In genomic region chr14:58244556-58245387, GRCh38 we compare ENCODE assay signal across 8 cellular contexts. TPM values are rescaled to one million over a fixed set of nuclear protein-coding genes. Genes with fewer than 3 reads are reported as not detected.
A peak's percentile ranks its signal among the peaks of the same experiment; 100 is the strongest.
DNase-seq lines count a peak whose midpoint lies in the region; ATAC-seq lines count a peak whose summit lies in the region.

PSMA3 (plus strand) TSS chr14:58244843; CDS start chr14:58244921, 78 bp downstream.

- peaks cover 40 to 50% (median 46%) of the 10 kb centered on the region in 11 experiments for H4K20me1 ChIP-seq in BLaER1 treated with 17β-estradiol and CSF1 and Interleukin-3, amounts not matched to agents 10 nM and 100 nM

- H3K9me3 ChIP-seq in BLaER1 treated with 17β-estradiol and CSF1 and Interleukin-3, amounts not matched to agents 10 nM and 100 nM (replicated peaks in 1 of 11) = no peaks in the 10 kb centered on the region

- peak within 1 kb of the TSS; percentile 73 to 96 (median 90) for H3K4me3 ChIP-seq in BLaER1 treated with 17β-estradiol and CSF1 and Interleukin-3, amounts not matched to agents 10 nM and 100 nM

- peaks cover 25 to 37% (median 31%) of the 10 kb centered on the region in 11 experiments for H3K36me3 ChIP-seq in BLaER1 treated with 17β-estradiol and CSF1 and Interleukin-3, amounts not matched to agents 10 nM and 100 nM

- ATAC-seq in GM19351 (IDR thresholded peaks at IDR 0.05; ENCODE audit: unreplicated experiment) = peak; percentile 86
- peak; percentile 91 for ATAC-seq in HG03521 (IDR thresholded peaks at IDR 0.05; ENCODE audit: unreplicated experiment)
- peak; percentile 95 for ATAC-seq in left colon

- no peaks in the 10 kb centered on the region for H3K27me3 ChIP-seq in BLaER1 treated with 17β-estradiol and CSF1 and Interleukin-3, amounts not matched to agents 10 nM and 100 nM

- H3K4me2 ChIP-seq in BLaER1 treated with 17β-estradiol and CSF1 and Interleukin-3, amounts not matched to agents 10 nM and 100 nM = peak within 1 kb of the TSS; percentile 79 to 97 (median 87)

- peak within 1 kb of the TSS; percentile 87 to 99 (median 98) for H3K27ac ChIP-seq in BLaER1 treated with 17β-estradiol and CSF1 and Interleukin-3, amounts not matched to agents 10 nM and 100 nM

- intact Hi-C loops in left colon (cut with DNase I, micrococcal nuclease) = no loop called here

- DNase-seq in NCI-H748 (lab: John Stamatoyannopoulos, UW; ENCODE audit: unreplicated experiment) (peak; percentile 98), cortex of kidney (lab: John Stamatoyannopoulos, UW) (peak; percentile 38), left colon (peak; percentile 96 to 98)
- peak; percentile 97 for DNase-seq in activated CD4-positive, alpha-beta T cell treated with anti-CD3 and anti-CD28 coated beads, Interleukin-2, amount 50 U/mL, for 1 hour
- DNase-seq in stimulated activated CD4-positive, alpha-beta T cell treated with anti-CD3 and anti-CD28 coated beads, Interleukin-1b, Interleukin-23, amount 100 ng/mL, for 48 hours = peak; percentile 98

- H3K9ac ChIP-seq in BLaER1 treated with 17β-estradiol and CSF1 and Interleukin-3, amounts not matched to agents 10 nM and 100 nM = peak within 1 kb of the TSS; percentile 90 to 99 (median 98)

- peaks cover 27 to 38% (median 32%) of the 10 kb centered on the region in 10 experiments for H3K4me1 ChIP-seq in BLaER1 treated with 17β-estradiol and CSF1 and Interleukin-3, amounts not matched to agents 10 nM and 100 nM

RNA-seq across cellular contexts. Expression of gene PSMA3, which starts in this region (rescaled TPM):
- 100 to 1,000 TPM; 100 to 138 TPM for total RNA-seq in left colon

Comparison
In these comparisons a context has a peak if more than half of its experiments do, and no peak if none do; other contexts are left out.
1. Peak in every context shown above with its lines: DNase-seq, ATAC-seq, H3K4me3 ChIP-seq and H3K27ac ChIP-seq.
2. DNase-seq: peak in every context shown above with its lines; median percentile 98 in NCI-H748; 98 in stimulated activated CD4-positive, alpha-beta T cell treated with anti-CD3 and anti-CD28 coated beads, Interleukin-1b, Interleukin-23, amount 100 ng/mL, for 48 hours; 97 in activated CD4-positive, alpha-beta T cell treated with anti-CD3 and anti-CD28 coated beads, Interleukin-2, amount 50 U/mL, for 1 hour; 97 in left colon; 38 in cortex of kidney.